Comparison of ENCODE assay signal across 24 cellular contexts in genomic region chr12:130858084-130858483, GRCh38. TPM values are rescaled to one million over a fixed set of nuclear protein-coding genes. Genes with fewer than 3 reads are reported as not detected.
A peak's percentile ranks its signal among the peaks of the same experiment; 100 is the strongest.
DNase-seq lines count a peak whose midpoint lies in the region; ATAC-seq and TF ChIP-seq lines count a peak whose summit lies in the region.
"Had no signal": no experiment of that assay in that cellular context is flagged by ENCODE, and none has a peak within 500 bp of the region (broad histone marks: within the 10 kb centered on the region; RNA-seq: fewer than 3 reads in every experiment).

No MANE protein-coding gene starts in this region.

- H4K20me1 ChIP-seq in H9 (ENCODE audit: control insufficient read depth, insufficient read depth, insufficient read length) (no peaks in the 10 kb centered on the region), PC-3 (ENCODE audit: low read length) (no peaks in the 10 kb centered on the region)

- H3K4ac ChIP-seq in H9 (ENCODE audit: low read depth, low read length), result no peak overlapping the region

- H3K4me1 Mint-ChIP-seq in H9 (peaks cover 24 to 26% of the 10 kb centered on the region in 2 experiments), endothelial cell (ENCODE audit: unreplicated experiment) (no peaks in the 10 kb centered on the region)
- H3K4me1 Mint-ChIP-seq: CD14-positive monocyte; CD8-positive, alpha-beta memory T cell had no signal

- no peak overlapping the region for H2BK20ac ChIP-seq in H9 (ENCODE audit: low read depth, low read length, poor library complexity, severe bottlenecking)

- H3K9ac ChIP-seq in H9 (ENCODE audit: extremely low read depth, insufficient read length, low read length) (no peak overlapping the region), PC-3 (ENCODE audit: low read length) (no peak overlapping the region)
- H3K9ac ChIP-seq: KMS-11 had no signal

- no peak overlapping the region for H2BK120ac ChIP-seq in H9 (ENCODE audit: low read depth, low read length, poor library complexity, severe bottlenecking)

- H3K27ac Mint-ChIP-seq in H9, result no peak overlapping the region
- H3K27ac Mint-ChIP-seq in endothelial cell (ENCODE audit: unreplicated experiment), result no peak overlapping the region
- H3K27ac Mint-ChIP-seq: CD14-positive monocyte; CD8-positive, alpha-beta memory T cell; T-cell had no signal

- H3K79me2 ChIP-seq in H9 (ENCODE audit: insufficient read depth, low read length) (no peaks in the 10 kb centered on the region), PC-3 (ENCODE audit: low read length) (no peaks in the 10 kb centered on the region)

- H3K9me3 Mint-ChIP-seq in H9 (peaks cover 12 to 22% of the 10 kb centered on the region in 2 experiments), endothelial cell (ENCODE audit: unreplicated experiment) (peaks cover 5% of the 10 kb centered on the region)

- no peak overlapping the region for H2AK5ac ChIP-seq in H9 (ENCODE audit: insufficient read length, low read length)

- peaks cover 6 to 22% (median 11%) of the 10 kb centered on the region in 3 experiments for H3K36me3 Mint-ChIP-seq in H9 (ENCODE audit: insufficient read depth in 1 of 3, low read depth in 3 of 3)
- no peaks in the 10 kb centered on the region for H3K36me3 Mint-ChIP-seq in endothelial cell (ENCODE audit: low read depth, unreplicated experiment)
- H3K36me3 Mint-ChIP-seq: CD14-positive monocyte had no signal

- no peak overlapping the region for H3T11ph ChIP-seq in H9 (ENCODE audit: low read length)

- no peak overlapping the region for H4K91ac ChIP-seq in H9 (ENCODE audit: insufficient read length, low read depth, low read length)

- POLR2A ChIA-PET in PC-3 (lab: Charles Lee; ENCODE audit: unreplicated experiment), result no interaction called here

- no peak overlapping the region for H3K18ac ChIP-seq in H9 (ENCODE audit: insufficient read length, low read depth, low read length)

- DNase-seq in H9 (no peak), PC-3 (no peak), endothelial cell (ENCODE audit: low spot score) (no peak), sigmoid colon (peak; percentile 2), H4 (ENCODE audit: low spot score) (no peak), ACHN (no peak), DMS114 treated with DMSO at 0.1 percent for 48 hours (lab: John Stamatoyannopoulos, UW; ENCODE audit: unreplicated experiment) (no peak)
- DNase-seq: CD8-positive, alpha-beta memory T cell; DMS 273 treated with DMSO at 0.1 percent for 48 hours; DMS79 treated with DMSO at 0.1 percent for 48 hours; GF-D8; IMR-90; NCI-H1105; NCI-H146; NCI-H2029; NCI-H446; NCI-H524 treated with DMSO at 0.1 percent for 48 hours; NCI-H774; SHP77; T-cell had no signal

- WGBS in H9 (ENCODE audit: extremely low coverage, insufficient read length, low lambda C conversion rate), result no CpG with 5 or more reads among the region's 4 CpGs
- 72 to 88% methylated on average over 4 of the region's 4 CpGs for WGBS in sigmoid colon, 2 donors

- no peaks in the 10 kb centered on the region for H3K79me1 ChIP-seq in H9 (ENCODE audit: insufficient read depth, low read depth, low read length, poor library complexity, severe bottlenecking)

- H3F3A ChIP-seq in PC-3 (ENCODE audit: low read length, unreplicated experiment), result no peaks in the 10 kb centered on the region

- peaks cover 4% of the 10 kb centered on the region for H3K9me3 ChIP-seq in H9 (ENCODE audit: control insufficient read depth, low read depth, low read length)
- peaks cover 8% of the 10 kb centered on the region for H3K9me3 ChIP-seq in PC-3 (ENCODE audit: low read length)
- peaks cover 0 to 2% (median 1%) of the 10 kb centered on the region in 4 donors for H3K9me3 ChIP-seq in sigmoid colon

- no peak for TF ChIP-seq POLR2A in sigmoid colon (IDR thresholded peaks at IDR 0.05)

- no TSS peak for BruUV-seq in PC-3 (replicated peaks; lab: Mats Ljungman, UMichigan)

- CTCF ChIA-PET in PC-3 (lab: Charles Lee), result no interaction called here

- no peak overlapping the region for H3K4me3 ChIP-seq in PC-3 (ENCODE audit: low read length)
- no peak overlapping the region for H3K4me3 ChIP-seq in sigmoid colon
- H3K4me3 ChIP-seq: A549 had no signal

- H3K9me2 ChIP-seq in PC-3 (replicated peaks; ENCODE audit: low read length), result no peaks in the 10 kb centered on the region

- no peaks in the 10 kb centered on the region for H3K27me3 ChIP-seq in H9 (ENCODE audit: insufficient read depth, low read length)
- H3K27me3 ChIP-seq in PC-3 (ENCODE audit: low read length), result no peaks in the 10 kb centered on the region
- no peaks in the 10 kb centered on the region for H3K27me3 ChIP-seq in sigmoid colon

- H2BK15ac ChIP-seq in H9 (ENCODE audit: low read depth, low read length), result no peak overlapping the region

- no peak for ATAC-seq in PC-3
- ATAC-seq: A549, T-cell had no signal

- H3K27ac ChIP-seq in H9 (ENCODE audit: insufficient read length, low read depth, low read length) (no peak overlapping the region), PC-3 (ENCODE audit: low read length) (no peak overlapping the region), sigmoid colon (no peak overlapping the region)
- H3K27ac ChIP-seq: A549, KMS-11, RWPE1 had no signal

- in situ Hi-C loops in ACHN (cut with HindIII; ENCODE audit: low pct_ligation_motif_present, low pct_unique_long_range_greater_than_20kb, low sequenced_read_pairs), result no loop called here

- H2BK12ac ChIP-seq in H9 (ENCODE audit: insufficient read length, low read depth, low read length), result no peak overlapping the region

- H3K14ac ChIP-seq in H9 (ENCODE audit: insufficient read depth, low read length), result no peak overlapping the region

- H3K4me1 ChIP-seq in H9 (ENCODE audit: insufficient read depth, low read length) (peaks cover 3% of the 10 kb centered on the region; the same call in 1 of the 2 replicates), PC-3 (ENCODE audit: insufficient read depth, low read length) (no peaks in the 10 kb centered on the region), sigmoid colon (no peaks in the 10 kb centered on the region)
- H3K4me1 ChIP-seq: A549 had no signal

- no peaks in the 10 kb centered on the region for H3K36me3 ChIP-seq in PC-3 (ENCODE audit: low read depth, low read length)
- H3K36me3 ChIP-seq in sigmoid colon, result no peaks in the 10 kb centered on the region

- no peak for TF ChIP-seq EP300 in sigmoid colon (IDR thresholded peaks at IDR 0.05)

- H2AFZ ChIP-seq in H9 (ENCODE audit: low read length), result no peak overlapping the region
- H2AFZ ChIP-seq in PC-3 (ENCODE audit: low read length), result no peak overlapping the region

- no peak overlapping the region for H4K8ac ChIP-seq in H9 (replicated peaks; ENCODE audit: insufficient read length, low read depth, low read length)

- H3K4me3 Mint-ChIP-seq in H9, result no peak overlapping the region
- H3K4me3 Mint-ChIP-seq in endothelial cell (ENCODE audit: unreplicated experiment), result peak overlapping the region; percentile 38
- H3K4me3 Mint-ChIP-seq: CD14-positive monocyte; CD8-positive, alpha-beta memory T cell; T-cell had no signal

- H4K5ac ChIP-seq in H9 (ENCODE audit: insufficient read length, low read depth, low read length), result no peak overlapping the region

- no peak overlapping the region for H2BK5ac ChIP-seq in H9 (ENCODE audit: insufficient read length, low read length)

- no peaks in the 10 kb centered on the region; the same call in 1 of the 2 replicates for H3K27me3 Mint-ChIP-seq in H9 (ENCODE audit: low read depth)
- peaks cover 1% of the 10 kb centered on the region for H3K27me3 Mint-ChIP-seq in endothelial cell (ENCODE audit: unreplicated experiment)

- no peaks in the 10 kb centered on the region for H3K23me2 ChIP-seq in H9 (ENCODE audit: insufficient read length, low read depth, low read length, poor library complexity, severe bottlenecking)

- H3K23ac ChIP-seq in H9 (ENCODE audit: insufficient read length, low read depth, low read length), result no peak overlapping the region

- intact Hi-C loops in PC-3 (cut with micrococcal nuclease), result no loop called here
- intact Hi-C loops in sigmoid colon (cut with DNase I), result no loop called here

- TF ChIP-seq CTCF in H9 (conservative IDR thresholded peaks at IDR 0.05) (peak; percentile 52; the same call in 2 of the 3 replicates), PC-3 (conservative IDR thresholded peaks at IDR 0.05; ENCODE audit: low read depth, low read length) (0 out of 2 replicates have a peak, but pooled peaks have one; percentile 18), endothelial cell (IDR thresholded peaks at IDR 0.05; ENCODE audit: unreplicated experiment) (peak; percentile 33), sigmoid colon (IDR thresholded peaks at IDR 0.05) (no peak)

- no peak overlapping the region for H3K56ac ChIP-seq in H9 (ENCODE audit: insufficient read length, low read depth, low read length)

- H3K4me2 ChIP-seq in H9 (ENCODE audit: insufficient read depth, insufficient read length, low read length) (no peak overlapping the region), PC-3 (ENCODE audit: low read length) (no peak overlapping the region)
- H3K4me2 ChIP-seq: A549, KMS-11 had no signal

RNA-seq across cellular contexts. Expression of gene RAN, which starts 13.8 kb away (rescaled TPM):
- total RNA-seq in H9 (2021), result 1,968 and 1,971 TPM in 2 replicates
- 3,300 and 3,371 TPM in 2 replicates for total RNA-seq in PC-3 (2014; rRNA removed)
- total RNA-seq in endothelial cell (ENCODE audit: unreplicated experiment), result 685 TPM
- total RNA-seq in sigmoid colon, result 100 to 1,000 TPM; 160 to 186 (median 180) TPM
- polyA plus RNA-seq in sigmoid colon, result 100 to 1,000 TPM; 258 to 509 (median 321) TPM
- 983 and 1,090 TPM in 2 replicates for total RNA-seq in H4 (2014; rRNA removed; shearing (Covaris generic))

RNA-seq across cellular contexts. Expression of gene STX2, which starts 19.0 kb away (rescaled TPM):
- total RNA-seq in H9 (2021) (16.8 and 19.4 TPM in 2 replicates), PC-3 (2014; rRNA removed) (18.2 and 24.0 TPM in 2 replicates), endothelial cell (ENCODE audit: unreplicated experiment) (17.4 TPM), sigmoid colon (10 to 100 TPM; 39.2 to 61.2 (median 44.2) TPM)
- 1 to 10 TPM; 2.8 to 5.9 (median 3.6) TPM for polyA plus RNA-seq in sigmoid colon
- total RNA-seq in H4 (2014; rRNA removed; shearing (Covaris generic)), result 19.6 and 20.5 TPM in 2 replicates

Comparison
In these comparisons a context has a peak if more than half of its experiments do, and no peak if none do; other contexts are left out.
1. CTCF ChIP-seq: peak in H9 (single experiment), PC-3 (single experiment) and endothelial cell (single experiment); none in sigmoid colon (0 of 4).